ENCODE assay signal across 1 cellular context in the genomic region with DNA sequence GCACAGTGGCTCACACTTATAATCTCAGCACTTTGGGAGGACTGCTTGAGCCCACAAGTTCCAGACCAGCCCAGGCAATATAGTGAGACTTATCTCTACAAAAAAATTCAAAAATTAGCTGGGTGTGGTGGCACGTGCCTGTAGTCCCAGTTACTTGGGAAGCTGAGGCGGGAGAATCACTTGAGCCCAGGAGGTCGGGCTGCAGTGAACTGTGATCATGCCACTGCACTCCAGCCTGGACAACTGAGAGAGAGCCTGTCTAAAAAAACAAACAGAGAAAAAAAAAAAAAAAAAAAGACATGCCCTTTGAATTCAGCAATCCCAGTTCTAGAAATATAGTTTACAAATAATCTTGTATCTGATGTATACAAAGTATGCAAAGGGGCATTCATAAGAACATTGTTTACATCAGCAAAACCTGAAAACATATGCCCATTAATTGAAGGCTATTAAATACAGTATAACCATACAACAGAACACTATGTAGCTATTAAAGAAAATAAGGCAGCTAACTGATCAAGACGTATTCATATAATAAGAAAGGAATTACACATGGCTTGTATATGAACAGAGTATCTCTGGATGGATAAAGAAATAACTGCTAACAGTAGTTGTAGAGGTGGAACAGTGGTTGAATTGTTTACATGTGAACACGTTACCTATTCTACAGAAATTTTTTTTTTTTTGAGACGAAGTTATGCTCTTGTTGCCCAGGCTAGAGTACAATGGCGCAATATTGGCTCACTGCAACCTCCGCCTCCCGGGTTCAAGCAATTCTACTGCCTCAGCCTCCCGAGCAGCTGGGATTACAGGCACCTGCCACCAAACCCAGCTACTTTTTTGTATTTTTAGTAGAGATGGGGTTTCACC.
A peak's percentile ranks its signal among the peaks of the same experiment; 100 is the strongest.
TF ChIP-seq lines count a peak whose summit lies in the region.

No MANE protein-coding gene starts in this region.

TF ChIP-seq in HepG2, 621 proteins besides CTCF, POLR2A, EP300 and RAD21 (continues in another document):
- no peak for TF ChIP-seq MTA1 (CRISPR knock-in tag; IDR thresholded peaks at IDR 0.05; ENCODE audit: borderline replicate concordance)
- TF ChIP-seq RFXANK (CRISPR knock-in tag; IDR thresholded peaks at IDR 0.05), result no peak
- TF ChIP-seq ZFP37 (CRISPR knock-in tag; IDR thresholded peaks at IDR 0.05; ENCODE audit: borderline replicate concordance), result no peak
- TF ChIP-seq TEAD3 (CRISPR knock-in tag; optimal IDR thresholded peaks at IDR 0.05; ENCODE audit: borderline replicate concordance), result no peak
- no peak for TF ChIP-seq ZC3H4 (CRISPR knock-in tag; IDR thresholded peaks at IDR 0.05; ENCODE audit: borderline replicate concordance)
- no peak for TF ChIP-seq EHMT2 (IDR thresholded peaks at IDR 0.05; ENCODE audit: borderline replicate concordance, low read depth, low read length)
- TF ChIP-seq, protein P1, sequence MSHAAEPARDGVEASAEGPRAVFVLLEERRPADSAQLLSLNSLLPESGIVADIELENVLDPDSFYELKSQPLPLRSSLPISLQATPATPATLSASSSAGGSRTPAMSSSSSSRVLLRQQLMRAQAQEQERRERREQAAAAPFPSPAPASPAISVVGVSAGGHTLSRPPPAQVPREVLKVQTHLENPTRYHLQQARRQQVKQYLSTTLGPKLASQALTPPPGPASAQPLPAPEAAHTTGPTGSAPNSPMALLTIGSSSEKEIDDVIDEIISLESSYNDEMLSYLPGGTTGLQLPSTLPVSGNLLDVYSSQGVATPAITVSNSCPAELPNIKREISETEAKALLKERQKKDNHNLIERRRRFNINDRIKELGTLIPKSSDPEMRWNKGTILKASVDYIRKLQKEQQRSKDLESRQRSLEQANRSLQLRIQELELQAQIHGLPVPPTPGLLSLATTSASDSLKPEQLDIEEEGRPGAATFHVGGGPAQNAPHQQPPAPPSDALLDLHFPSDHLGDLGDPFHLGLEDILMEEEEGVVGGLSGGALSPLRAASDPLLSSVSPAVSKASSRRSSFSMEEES (CRISPR knock-in tag; IDR thresholded peaks at IDR 0.05), result no peak
- TF ChIP-seq, protein P2, sequence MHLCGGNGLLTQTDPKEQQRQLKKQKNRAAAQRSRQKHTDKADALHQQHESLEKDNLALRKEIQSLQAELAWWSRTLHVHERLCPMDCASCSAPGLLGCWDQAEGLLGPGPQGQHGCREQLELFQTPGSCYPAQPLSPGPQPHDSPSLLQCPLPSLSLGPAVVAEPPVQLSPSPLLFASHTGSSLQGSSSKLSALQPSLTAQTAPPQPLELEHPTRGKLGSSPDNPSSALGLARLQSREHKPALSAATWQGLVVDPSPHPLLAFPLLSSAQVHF (CRISPR knock-in tag; IDR thresholded peaks at IDR 0.05), result no peak
- TF ChIP-seq ZBTB3 (CRISPR knock-in tag; IDR thresholded peaks at IDR 0.05; ENCODE audit: borderline replicate concordance, low read depth), result no peak
- TF ChIP-seq, protein P3, sequence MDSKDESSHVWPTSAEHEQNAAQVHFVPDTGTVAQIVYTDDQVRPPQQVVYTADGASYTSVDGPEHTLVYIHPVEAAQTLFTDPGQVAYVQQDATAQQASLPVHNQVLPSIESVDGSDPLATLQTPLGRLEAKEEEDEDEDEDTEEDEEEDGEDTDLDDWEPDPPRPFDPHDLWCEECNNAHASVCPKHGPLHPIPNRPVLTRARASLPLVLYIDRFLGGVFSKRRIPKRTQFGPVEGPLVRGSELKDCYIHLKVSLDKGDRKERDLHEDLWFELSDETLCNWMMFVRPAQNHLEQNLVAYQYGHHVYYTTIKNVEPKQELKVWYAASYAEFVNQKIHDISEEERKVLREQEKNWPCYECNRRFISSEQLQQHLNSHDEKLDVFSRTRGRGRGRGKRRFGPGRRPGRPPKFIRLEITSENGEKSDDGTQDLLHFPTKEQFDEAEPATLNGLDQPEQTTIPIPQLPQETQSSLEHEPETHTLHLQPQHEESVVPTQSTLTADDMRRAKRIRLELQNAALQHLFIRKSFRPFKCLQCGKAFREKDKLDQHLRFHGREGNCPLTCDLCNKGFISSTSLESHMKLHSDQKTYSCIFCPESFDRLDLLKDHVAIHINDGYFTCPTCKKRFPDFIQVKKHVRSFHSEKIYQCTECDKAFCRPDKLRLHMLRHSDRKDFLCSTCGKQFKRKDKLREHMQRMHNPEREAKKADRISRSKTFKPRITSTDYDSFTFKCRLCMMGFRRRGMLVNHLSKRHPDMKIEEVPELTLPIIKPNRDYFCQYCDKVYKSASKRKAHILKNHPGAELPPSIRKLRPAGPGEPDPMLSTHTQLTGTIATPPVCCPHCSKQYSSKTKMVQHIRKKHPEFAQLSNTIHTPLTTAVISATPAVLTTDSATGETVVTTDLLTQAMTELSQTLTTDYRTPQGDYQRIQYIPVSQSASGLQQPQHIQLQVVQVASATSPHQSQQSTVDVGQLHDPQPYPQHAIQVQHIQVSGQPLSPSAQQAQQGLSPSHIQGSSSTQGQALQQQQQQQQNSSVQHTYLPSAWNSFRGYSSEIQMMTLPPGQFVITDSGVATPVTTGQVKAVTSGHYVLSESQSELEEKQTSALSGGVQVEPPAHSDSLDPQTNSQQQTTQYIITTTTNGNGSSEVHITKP (CRISPR knock-in tag; IDR thresholded peaks at IDR 0.05; ENCODE audit: low read depth), result no peak
- TF ChIP-seq, protein P4, sequence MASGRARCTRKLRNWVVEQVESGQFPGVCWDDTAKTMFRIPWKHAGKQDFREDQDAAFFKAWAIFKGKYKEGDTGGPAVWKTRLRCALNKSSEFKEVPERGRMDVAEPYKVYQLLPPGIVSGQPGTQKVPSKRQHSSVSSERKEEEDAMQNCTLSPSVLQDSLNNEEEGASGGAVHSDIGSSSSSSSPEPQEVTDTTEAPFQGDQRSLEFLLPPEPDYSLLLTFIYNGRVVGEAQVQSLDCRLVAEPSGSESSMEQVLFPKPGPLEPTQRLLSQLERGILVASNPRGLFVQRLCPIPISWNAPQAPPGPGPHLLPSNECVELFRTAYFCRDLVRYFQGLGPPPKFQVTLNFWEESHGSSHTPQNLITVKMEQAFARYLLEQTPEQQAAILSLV (CRISPR knock-in tag; IDR thresholded peaks at IDR 0.05; ENCODE audit: borderline replicate concordance), result no peak
- TF ChIP-seq ATAD3A (CRISPR knock-in tag; IDR thresholded peaks at IDR 0.05), result no peak
- TF ChIP-seq FOXA1 (IDR thresholded peaks at IDR 0.05), result no peak
- 0 out of 2 replicates have a peak, but pooled peaks have one; percentile 11 for TF ChIP-seq FOXA1 (CRISPR knock-in tag; IDR thresholded peaks at IDR 0.05)
- TF ChIP-seq, protein P5, sequence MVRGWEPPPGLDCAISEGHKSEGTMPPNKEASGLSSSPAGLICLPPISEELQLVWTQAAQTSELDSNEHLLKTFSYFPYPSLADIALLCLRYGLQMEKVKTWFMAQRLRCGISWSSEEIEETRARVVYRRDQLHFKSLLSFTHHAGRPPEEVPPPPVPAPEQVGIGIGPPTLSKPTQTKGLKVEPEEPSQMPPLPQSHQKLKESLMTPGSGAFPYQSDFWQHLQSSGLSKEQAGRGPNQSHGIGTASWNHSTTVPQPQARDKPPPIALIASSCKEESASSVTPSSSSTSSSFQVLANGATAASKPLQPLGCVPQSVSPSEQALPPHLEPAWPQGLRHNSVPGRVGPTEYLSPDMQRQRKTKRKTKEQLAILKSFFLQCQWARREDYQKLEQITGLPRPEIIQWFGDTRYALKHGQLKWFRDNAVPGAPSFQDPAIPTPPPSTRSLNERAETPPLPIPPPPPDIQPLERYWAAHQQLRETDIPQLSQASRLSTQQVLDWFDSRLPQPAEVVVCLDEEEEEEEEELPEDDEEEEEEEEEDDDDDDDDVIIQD (CRISPR knock-in tag; IDR thresholded peaks at IDR 0.05; ENCODE audit: low read depth), result 0 out of 2 replicates have a peak, but pooled peaks have one; percentile 44
- TF ChIP-seq ZNF780A (CRISPR knock-in tag; IDR thresholded peaks at IDR 0.05), result no peak
- no peak for TF ChIP-seq NFKB2 (CRISPR knock-in tag; IDR thresholded peaks at IDR 0.05; ENCODE audit: borderline replicate concordance)
- peak; percentile 81 for TF ChIP-seq ZNF121 (CRISPR knock-in tag; IDR thresholded peaks at IDR 0.05)
- TF ChIP-seq GATAD2A (CRISPR knock-in tag; IDR thresholded peaks at IDR 0.05), result no peak
- TF ChIP-seq, protein P6, sequence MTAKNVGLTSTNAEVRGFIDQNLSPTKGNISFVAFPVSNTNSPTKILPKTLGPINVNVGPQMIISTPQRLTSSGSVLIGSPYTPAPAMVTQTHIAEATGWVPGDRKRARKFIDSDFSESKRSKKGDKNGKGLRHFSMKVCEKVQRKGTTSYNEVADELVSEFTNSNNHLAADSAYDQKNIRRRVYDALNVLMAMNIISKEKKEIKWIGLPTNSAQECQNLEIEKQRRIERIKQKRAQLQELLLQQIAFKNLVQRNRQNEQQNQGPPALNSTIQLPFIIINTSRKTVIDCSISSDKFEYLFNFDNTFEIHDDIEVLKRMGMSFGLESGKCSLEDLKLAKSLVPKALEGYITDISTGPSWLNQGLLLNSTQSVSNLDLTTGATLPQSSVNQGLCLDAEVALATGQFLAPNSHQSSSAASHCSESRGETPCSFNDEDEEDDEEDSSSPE (CRISPR knock-in tag; IDR thresholded peaks at IDR 0.05), result peak; percentile 4; the same call in 1 of the 2 replicates
- peak; percentile 90 for TF ChIP-seq ZNF460 (CRISPR knock-in tag; IDR thresholded peaks at IDR 0.05; ENCODE audit: borderline replicate concordance)
- no peak for TF ChIP-seq IRF2 (CRISPR knock-in tag; IDR thresholded peaks at IDR 0.05)
- TF ChIP-seq ZNF530 (CRISPR knock-in tag; IDR thresholded peaks at IDR 0.05; ENCODE audit: low read depth), result no peak
- TF ChIP-seq ZNF354B (CRISPR knock-in tag; IDR thresholded peaks at IDR 0.05), result no peak
- TF ChIP-seq PAF1 (CRISPR knock-in tag; IDR thresholded peaks at IDR 0.05), result no peak
- no peak for TF ChIP-seq ERF (CRISPR knock-in tag; IDR thresholded peaks at IDR 0.05)
- no peak for TF ChIP-seq ZNF713 (CRISPR knock-in tag; IDR thresholded peaks at IDR 0.05)
- no peak for TF ChIP-seq ZFP90 (CRISPR knock-in tag; IDR thresholded peaks at IDR 0.05; ENCODE audit: borderline replicate concordance)
- TF ChIP-seq, protein P7, sequence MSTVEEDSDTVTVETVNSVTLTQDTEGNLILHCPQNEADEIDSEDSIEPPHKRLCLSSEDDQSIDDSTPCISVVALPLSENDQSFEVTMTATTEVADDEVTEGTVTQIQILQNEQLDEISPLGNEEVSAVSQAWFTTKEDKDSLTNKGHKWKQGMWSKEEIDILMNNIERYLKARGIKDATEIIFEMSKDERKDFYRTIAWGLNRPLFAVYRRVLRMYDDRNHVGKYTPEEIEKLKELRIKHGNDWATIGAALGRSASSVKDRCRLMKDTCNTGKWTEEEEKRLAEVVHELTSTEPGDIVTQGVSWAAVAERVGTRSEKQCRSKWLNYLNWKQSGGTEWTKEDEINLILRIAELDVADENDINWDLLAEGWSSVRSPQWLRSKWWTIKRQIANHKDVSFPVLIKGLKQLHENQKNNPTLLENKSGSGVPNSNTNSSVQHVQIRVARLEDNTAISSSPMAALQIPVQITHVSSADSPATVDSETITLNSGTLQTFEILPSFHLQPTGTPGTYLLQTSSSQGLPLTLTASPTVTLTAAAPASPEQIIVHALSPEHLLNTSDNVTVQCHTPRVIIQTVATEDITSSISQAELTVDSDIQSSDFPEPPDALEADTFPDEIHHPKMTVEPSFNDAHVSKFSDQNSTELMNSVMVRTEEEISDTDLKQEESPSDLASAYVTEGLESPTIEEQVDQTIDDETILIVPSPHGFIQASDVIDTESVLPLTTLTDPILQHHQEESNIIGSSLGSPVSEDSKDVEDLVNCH (CRISPR knock-in tag; IDR thresholded peaks at IDR 0.05), result no peak
- TF ChIP-seq NCOR1 (IDR thresholded peaks at IDR 0.05; ENCODE audit: borderline replicate concordance, low read length), result no peak
- no peak for TF ChIP-seq NONO (IDR thresholded peaks at IDR 0.05)
- no peak for TF ChIP-seq NONO (CRISPR knock-in tag; conservative IDR thresholded peaks at IDR 0.05)
- no peak for TF ChIP-seq RBFOX2 (IDR thresholded peaks at IDR 0.05; ENCODE audit: low read depth, low read length)
- TF ChIP-seq ZMYM3 (CRISPR knock-in tag; IDR thresholded peaks at IDR 0.05), result peak; percentile 38; the same call in 1 of the 2 replicates
- TF ChIP-seq ZNF644 (CRISPR knock-in tag; IDR thresholded peaks at IDR 0.05; ENCODE audit: low read depth), result no peak
- TF ChIP-seq, protein P8, sequence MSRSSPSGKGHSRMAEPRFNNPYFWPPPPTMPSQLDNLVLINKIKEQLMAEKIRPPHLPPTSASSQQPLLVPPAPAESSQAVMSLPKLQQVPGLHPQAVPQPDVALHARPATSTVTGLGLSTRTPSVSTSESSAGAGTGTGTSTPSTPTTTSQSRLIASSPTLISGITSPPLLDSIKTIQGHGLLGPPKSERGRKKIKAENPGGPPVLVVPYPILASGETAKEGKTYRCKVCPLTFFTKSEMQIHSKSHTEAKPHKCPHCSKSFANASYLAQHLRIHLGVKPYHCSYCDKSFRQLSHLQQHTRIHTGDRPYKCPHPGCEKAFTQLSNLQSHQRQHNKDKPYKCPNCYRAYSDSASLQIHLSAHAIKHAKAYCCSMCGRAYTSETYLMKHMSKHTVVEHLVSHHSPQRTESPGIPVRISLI (CRISPR knock-in tag; IDR thresholded peaks at IDR 0.05; ENCODE audit: borderline replicate concordance), result peak; percentile 76
- no peak for TF ChIP-seq IKZF1 (IDR thresholded peaks at IDR 0.05)
